Comparison of ENCODE assay signal across 8 cellular contexts in the genomic region with DNA sequence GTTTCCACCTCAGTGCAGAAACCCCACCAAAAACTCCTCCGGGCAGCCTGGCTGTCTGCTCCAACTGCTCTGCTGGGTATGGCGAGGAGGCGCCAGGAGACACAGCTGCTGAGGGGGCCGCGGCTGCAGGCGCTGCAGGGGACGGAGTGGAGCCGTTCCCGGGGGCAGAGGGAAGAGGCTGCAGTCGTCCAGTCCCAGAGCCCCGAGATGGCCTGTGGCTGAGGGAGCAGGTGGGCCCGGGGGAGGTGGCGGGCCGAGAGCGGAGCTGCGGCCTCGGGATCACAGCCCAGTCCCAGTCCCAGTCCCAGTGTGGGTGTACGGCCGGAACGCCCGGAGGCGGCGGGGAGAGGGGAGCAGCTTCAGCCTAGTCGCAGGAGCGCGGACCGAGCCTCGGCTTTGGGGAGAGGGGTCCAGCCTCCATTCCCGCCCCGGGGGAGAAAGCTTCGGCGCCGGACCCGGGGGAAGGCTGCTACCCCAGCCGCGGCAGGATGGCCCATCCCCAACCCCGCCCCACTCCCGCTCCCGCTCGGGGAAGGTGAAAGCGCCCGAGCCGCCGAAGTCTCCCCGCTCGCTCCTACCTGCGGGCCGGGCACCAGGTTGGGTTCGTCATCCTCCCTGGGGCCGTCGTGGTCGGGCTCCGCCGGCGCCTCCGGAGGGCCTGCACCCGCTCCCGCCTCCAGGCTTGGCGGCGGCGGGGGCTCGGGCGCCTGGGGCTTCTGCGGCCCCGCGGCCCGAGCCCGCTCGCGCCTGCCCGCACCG. TPM values are rescaled to one million over a fixed set of nuclear protein-coding genes. Genes with fewer than 3 reads are reported as not detected.
DNase-seq lines count a peak whose midpoint lies in the region; ATAC-seq and TF ChIP-seq lines count a peak whose summit lies in the region.

No MANE protein-coding gene starts in this region.

- ATAC-seq in heart left ventricle: peak in 3 of 4 donors; percentile 38 to 58 (median 46)

- in situ Hi-C loops in GM13977 (cut with MboI; ENCODE audit: low pct_unique_long_range_greater_than_20kb, low sequenced_read_pairs, unreplicated experiment): no loop called here

- DNase-seq in GM13977 (ENCODE audit: low spot score): peak; percentile 82
- peak; percentile 71 for DNase-seq in HEK293T (ENCODE audit: extremely low spot score)
- peak; percentile 65 for DNase-seq in NCI-H69 (lab: John Stamatoyannopoulos, UW)
- peak; percentile 15 for DNase-seq in activated gamma-delta T cell treated with anti-CD3 and anti-CD28 coated beads, Interleukin-2, amount 50 U/mL, for 16 hours (ENCODE audit: low read depth)
- DNase-seq in heart left ventricle: peak; percentile 46 to 78 (median 51)
- DNase-seq in posterior cingulate gyrus: peak; percentile 22 to 91 (median 40)
- no peak for DNase-seq in globus pallidus (ENCODE audit: low spot score)
- no peak for DNase-seq in mesenteric fat pad (ENCODE audit: low spot score)

- no peaks in the 10 kb centered on the region for H3K9me3 ChIP-seq in heart left ventricle

- peaks cover 0 to 25% (median 11%) of the 10 kb centered on the region in 9 donors for H3K36me3 ChIP-seq in heart left ventricle

- no peak for TF ChIP-seq POLR2A in heart left ventricle (IDR thresholded peaks at IDR 0.05)

- 0 to 1% (median 0%) methylated on average over 3 to 72 of the region's 72 CpGs for WGBS in heart left ventricle, 4 donors

- CTCF ChIA-PET in HEK293T (lab: Yijun Ruan, JAX): no interaction called here

- H3K27ac ChIP-seq in heart left ventricle: peak overlapping the region; percentile 58 to 89 (median 82)

- peak overlapping the region; percentile 61 to 99 (median 94) for H3K4me3 ChIP-seq in heart left ventricle

- H3K4me1 ChIP-seq in heart left ventricle: peaks cover 3 to 49% (median 28%) of the 10 kb centered on the region in 12 donors

- TF ChIP-seq CTCF in GM13977 (IDR thresholded peaks at IDR 0.05; ENCODE audit: extremely low read depth, insufficient read depth, missing control alignments): no peak
- TF ChIP-seq CTCF in heart left ventricle (IDR thresholded peaks at IDR 0.05): no peak

- intact Hi-C loops in heart left ventricle (cut with DNase I): loop anchor here in 1 of 10 donors (5.0 kb wide), 2 partner anchors 37 to 38 kb away; partner anchors contain the start of genes DDX41 and TMED9
- intact Hi-C loops in posterior cingulate gyrus (cut with DNase I): loop anchor here (2.0 kb wide), 2 partner anchors 37 to 39 kb away; partner anchors contain the start of genes DDX41 and TMED9

- POLR2A ChIA-PET in HEK293T (lab: Yijun Ruan, JAX): interaction anchor here (1.6 kb wide), 1 partner anchor 38 kb away, joined by 6 read pairs; the partner anchor contains the start of gene TMED9

- no peaks in the 10 kb centered on the region for H3K27me3 ChIP-seq in heart left ventricle

TF ChIP-seq in HEK293T, 16 proteins besides CTCF, POLR2A, EP300 and RAD21:
- TF ChIP-seq L3MBTL2 (conservative IDR thresholded peaks at IDR 0.05) (no peak), NFRKB (IDR thresholded peaks at IDR 0.05) (no peak), TARDBP (IDR thresholded peaks at IDR 0.05) (no peak), ZNF384 (IDR thresholded peaks at IDR 0.05) (no peak), SP1 (IDR thresholded peaks at IDR 0.05) (no peak), ARNT (IDR thresholded peaks at IDR 0.05) (no peak), LEF1 (IDR thresholded peaks at IDR 0.05; ENCODE audit: borderline replicate concordance) (no peak), FOXM1 (IDR thresholded peaks at IDR 0.05; ENCODE audit: borderline replicate concordance) (no peak), FOXA1 (IDR thresholded peaks at IDR 0.05) (no peak), FOXK2 (IDR thresholded peaks at IDR 0.05) (no peak), CTBP1 (IDR thresholded peaks at IDR 0.05; ENCODE audit: borderline replicate concordance) (no peak), PKNOX1 (IDR thresholded peaks at IDR 0.05) (no peak), BHLHE40 (IDR thresholded peaks at IDR 0.05; ENCODE audit: borderline replicate concordance) (no peak), HDGF (IDR thresholded peaks at IDR 0.05; ENCODE audit: borderline replicate concordance) (no peak), SUZ12 (IDR thresholded peaks at IDR 0.05) (no peak), ELF4 (IDR thresholded peaks at IDR 0.05) (no peak)

RNA-seq across cellular contexts. Expression of gene FAM193B, which starts 0.5 kb away (rescaled TPM):
- total RNA-seq in heart left ventricle: 10 to 100 TPM; 13.1 to 34.4 (median 20.2) TPM
- 10 to 100 TPM; 17.4 to 58.9 TPM for polyA plus RNA-seq in heart left ventricle
- 63.1 TPM for total RNA-seq in mesenteric fat pad

RNA-seq across cellular contexts. Expression of gene DDX41, which starts 37.1 kb away (rescaled TPM):
- total RNA-seq in heart left ventricle: 10 to 100 TPM; 24.4 to 53.8 (median 37.7) TPM
- 10 to 100 TPM; 33.0 to 65.4 TPM for polyA plus RNA-seq in heart left ventricle
- total RNA-seq in mesenteric fat pad: 63.8 TPM

RNA-seq across cellular contexts. Expression of gene TMED9, which starts 38.2 kb away (rescaled TPM):
- total RNA-seq in heart left ventricle: 100 to 1,000 TPM in 2 of 9 donors, 10 to 100 TPM in 7; 46.2 to 138 (median 77.0) TPM
- polyA plus RNA-seq in heart left ventricle: 100 to 1,000 TPM in 1 of 2 donors, 10 to 100 TPM in 1; 62.8 to 321 TPM
- 168 TPM for total RNA-seq in mesenteric fat pad

RNA-seq across cellular contexts. Expression of gene DOK3, which starts 44.2 kb away (rescaled TPM):
- total RNA-seq in heart left ventricle: 10 to 100 TPM in 1 of 9 donors, 1 to 10 TPM in 7, under 1 TPM in 1; 0.77 to 23.8 (median 2.7) TPM
- 1 to 10 TPM; 1.1 to 3.0 TPM for polyA plus RNA-seq in heart left ventricle
- 22.6 TPM for total RNA-seq in mesenteric fat pad

RNA-seq across cellular contexts. Expression of gene B4GALT7, which starts 46.1 kb away (rescaled TPM):
- 10 to 100 TPM; 10.5 to 23.5 (median 17.7) TPM for total RNA-seq in heart left ventricle
- 10 to 100 TPM; 18.4 to 24.7 TPM for polyA plus RNA-seq in heart left ventricle
- 28.8 TPM for total RNA-seq in mesenteric fat pad

Comparison
In these comparisons a context has a peak if more than half of its experiments do, and no peak if none do; other contexts are left out.
1. DNase-seq: peak in GM13977 (single experiment), HEK293T (single experiment), NCI-H69 (single experiment), activated gamma-delta T cell treated with anti-CD3 and anti-CD28 coated beads, Interleukin-2, amount 50 U/mL, for 16 hours (single experiment), heart left ventricle (5 of 5) and posterior cingulate gyrus (10 of 10); none in globus pallidus (single experiment) and mesenteric fat pad (single experiment).